14 cellular contexts compared by ENCODE assay signal in genomic region chr13:106182404-106182803, GRCh38.
A peak's percentile ranks its signal among the peaks of the same experiment; 100 is the strongest.
DNase-seq lines count a peak whose midpoint lies in the region; ATAC-seq and TF ChIP-seq lines count a peak whose summit lies in the region.
"Had no signal": no experiment of that assay in that cellular context is flagged by ENCODE, and none has a peak within 500 bp of the region (broad histone marks: within the 10 kb centered on the region; RNA-seq: fewer than 3 reads in every experiment).

No MANE protein-coding gene starts in this region.

- H3K27ac ChIP-seq in brain microvascular endothelial cell, result no peak overlapping the region
- H3K27ac ChIP-seq: lower lobe of right lung, skin epidermis had no signal

- TF ChIP-seq POLR2A in NB4 (IDR thresholded peaks at IDR 0.05; ENCODE audit: extremely low read depth, insufficient read length), result no peak

- H3K36me3 ChIP-seq in brain microvascular endothelial cell (replicated peaks), result no peaks in the 10 kb centered on the region
- no peaks in the 10 kb centered on the region for H3K36me3 ChIP-seq in mucosa of descending colon (ENCODE audit: low read depth)
- H3K36me3 ChIP-seq: lower lobe of right lung had no signal

- H3K4me1 ChIP-seq in mucosa of descending colon (ENCODE audit: low read depth), result no peaks in the 10 kb centered on the region
- H3K4me1 ChIP-seq: lower lobe of right lung had no signal

- intact Hi-C loops in mucosa of descending colon (cut with DNase I, micrococcal nuclease), result no loop called here

- H3K4me3 ChIP-seq in NB4 (ENCODE audit: low read depth, low read length) (no peak overlapping the region), brain microvascular endothelial cell (ENCODE audit: low read depth, low read length) (no peak overlapping the region), mucosa of descending colon (no peak overlapping the region)
- H3K4me3 ChIP-seq: lower lobe of right lung, skin epidermis had no signal

- H3K9me3 ChIP-seq in mucosa of descending colon, result peaks cover 5% of the 10 kb centered on the region
- H3K9me3 ChIP-seq: lower lobe of right lung had no signal

- no peaks in the 10 kb centered on the region for H3K27me3 ChIP-seq in brain microvascular endothelial cell (replicated peaks)

- in situ Hi-C loops in brain microvascular endothelial cell (cut with HindIII; ENCODE audit: low pct_ligation_motif_present, low sequenced_read_pairs), result no loop called here

- TF ChIP-seq CTCF in NB4 (IDR thresholded peaks at IDR 0.05; ENCODE audit: low read depth, low read length) (no peak), brain microvascular endothelial cell (IDR thresholded peaks at IDR 0.05; ENCODE audit: low read depth, low read length, missing control alignments) (no peak), mucosa of descending colon (IDR thresholded peaks at IDR 0.05) (no peak)

- peak; percentile 95 for DNase-seq in EH (ENCODE audit: low read depth)
- peak; percentile 95 for DNase-seq in NB4 (ENCODE audit: low read depth)
- DNase-seq in brain microvascular endothelial cell, result peak; percentile 83
- no peak for DNase-seq in mucosa of descending colon
- no peak for DNase-seq in NCI-H1417 treated with DMSO at 0.1 percent for 48 hours (lab: John Stamatoyannopoulos, UW)
- DNase-seq: DMS79 treated with DMSO at 0.1 percent for 48 hours; lower lobe of right lung; NCI-H1092 treated with DMSO at 0.1 percent for 48 hours; stimulated activated naive CD4-positive, alpha-beta T cell treated with Interleukin-2 at 50 U/mL for 16 hours; T-helper 1 cell had no signal

- peak; percentile 74 for ATAC-seq in mucosa of descending colon
- no peak for ATAC-seq in GM19324 (IDR thresholded peaks at IDR 0.05; ENCODE audit: low FRiP score, unreplicated experiment)
- no peak for ATAC-seq in HG02798 (IDR thresholded peaks at IDR 0.05; ENCODE audit: poor library complexity, unreplicated experiment)
- ATAC-seq in HG02870 (IDR thresholded peaks at IDR 0.05; ENCODE audit: unreplicated experiment), result no peak
- ATAC-seq: lower lobe of right lung had no signal

Comparison
In these comparisons a context has a peak if more than half of its experiments do, and no peak if none do; other contexts are left out.
1. DNase-seq: peak in EH (single experiment), NB4 (single experiment) and brain microvascular endothelial cell (single experiment); none in mucosa of descending colon (0 of 3) and NCI-H1417 treated with DMSO at 0.1 percent for 48 hours (single experiment).